10 cellular contexts compared by ENCODE assay signal in the genomic region with DNA sequence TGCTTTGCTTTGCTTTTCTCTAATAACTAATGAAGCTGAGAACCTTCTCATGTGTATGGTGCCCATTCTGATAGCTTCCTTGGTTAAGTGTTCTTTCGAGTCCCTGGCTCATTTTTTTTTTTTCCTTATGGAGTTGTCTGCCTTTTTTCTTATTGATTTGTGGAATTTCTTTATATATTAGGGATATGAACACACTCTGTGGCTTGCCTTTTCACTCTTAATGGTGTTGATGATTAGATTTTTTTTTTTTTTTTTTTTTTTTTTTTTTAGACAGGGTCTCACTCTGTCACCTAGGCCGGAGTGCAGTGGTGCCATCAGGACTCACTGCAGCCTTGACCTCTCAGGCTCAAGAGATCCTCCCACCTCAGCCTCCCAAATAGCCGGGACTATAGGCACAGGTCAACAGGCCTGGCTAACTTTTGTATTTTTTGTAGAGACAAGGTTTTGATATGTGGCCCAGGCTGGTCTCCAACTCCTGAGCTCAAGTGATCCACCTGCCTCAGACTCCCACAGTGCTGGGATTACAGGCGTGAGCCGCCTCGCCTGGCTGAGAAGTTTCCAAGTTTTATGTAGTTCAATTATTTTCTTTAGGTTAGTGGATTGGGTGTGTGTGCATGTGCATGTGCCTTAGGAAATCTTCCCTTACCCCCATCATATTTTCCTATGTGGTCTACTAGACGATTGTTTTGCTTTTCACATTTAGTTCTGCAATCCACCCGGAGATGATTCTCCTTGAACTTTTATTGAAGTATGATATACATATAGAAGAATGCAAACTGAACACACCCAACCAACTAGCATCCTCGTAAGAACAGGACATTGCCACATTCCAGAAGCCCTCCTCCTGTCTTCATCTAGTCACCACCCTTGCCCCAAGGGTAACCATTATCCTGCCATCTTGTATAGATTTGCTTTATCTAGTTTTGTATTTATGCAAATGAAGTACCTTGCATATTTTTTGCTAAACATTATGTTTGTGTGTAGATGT. TPM values are rescaled to one million over a fixed set of nuclear protein-coding genes. Genes with fewer than 3 reads are reported as not detected.
A peak's percentile ranks its signal among the peaks of the same experiment; 100 is the strongest.
DNase-seq lines count a peak whose midpoint lies in the region; ATAC-seq, FAIRE-seq and TF ChIP-seq lines count a peak whose summit lies in the region.
"Had no signal": no experiment of that assay in that cellular context is flagged by ENCODE, and none has a peak within 500 bp of the region (broad histone marks: within the 10 kb centered on the region; RNA-seq: fewer than 3 reads in every experiment).

No MANE protein-coding gene starts in this region.

- H3K79me2 ChIP-seq in DND-41 (ENCODE audit: insufficient read depth, low read length), result peaks cover 50% of the 10 kb centered on the region
- H3K79me2 ChIP-seq in Loucy (ENCODE audit: insufficient read depth, low read length), result peaks cover 37% of the 10 kb centered on the region

- ATAC-seq in DND-41 (ENCODE audit: insufficient read depth, low read depth) (no peak), HG03342 (IDR thresholded peaks at IDR 0.05; ENCODE audit: unreplicated experiment) (no peak)
- ATAC-seq in central memory CD8-positive, alpha-beta T cell (replicated peaks; ENCODE audit: extremely low read depth, poor library complexity, severe bottlenecking), result no peak

- peaks cover 33% of the 10 kb centered on the region for H3K4me1 Mint-ChIP-seq in central memory CD8-positive, alpha-beta T cell
- peaks cover 40% of the 10 kb centered on the region for H3K4me1 Mint-ChIP-seq in nephron progenitor cell

- intact Hi-C loops in ascending aorta (cut with DNase I), result loop anchor here (5.0 kb wide), 1 partner anchor 426 kb away; the partner anchor contains the start of gene TARS3

- H3K4me3 ChIP-seq in DND-41 (ENCODE audit: low read depth in 1 of 2, low read length in 2 of 2), result peak overlapping the region; percentile 98 to 99; a peak in 3 of 4 replicates
- peak overlapping the region; percentile 97 for H3K4me3 ChIP-seq in Loucy (ENCODE audit: low read length, poor library complexity, severe bottlenecking)
- H3K4me3 ChIP-seq in ascending aorta, result peak overlapping the region in 1 of 2 donors; percentile 100

- H4K20me1 ChIP-seq in DND-41 (ENCODE audit: insufficient read depth, low read length) (peaks cover 30% of the 10 kb centered on the region), Loucy (ENCODE audit: insufficient read depth, low read length, poor library complexity, severe bottlenecking) (peaks cover 28% of the 10 kb centered on the region)

- peaks cover 5% of the 10 kb centered on the region; the same call in 1 of the 2 replicates for H3F3A ChIP-seq in Loucy (ENCODE audit: low read depth)

- H2AFZ ChIP-seq in DND-41 (ENCODE audit: low read depth, low read length) (peak overlapping the region; percentile 95), Loucy (ENCODE audit: low read length) (no peak overlapping the region)

- no peaks in the 10 kb centered on the region for H3K27me3 ChIP-seq in DND-41 (ENCODE audit: insufficient read depth, low read length, poor library complexity)
- H3K27me3 ChIP-seq in Loucy (ENCODE audit: insufficient read depth, low read length, poor library complexity, severe bottlenecking), result no peaks in the 10 kb centered on the region
- no peaks in the 10 kb centered on the region for H3K27me3 ChIP-seq in ascending aorta
- H3K27me3 ChIP-seq: neutrophil had no signal

- H3K9me3 ChIP-seq in DND-41 (ENCODE audit: insufficient read depth, low read length, severe bottlenecking), result no peaks in the 10 kb centered on the region
- H3K9me3 ChIP-seq in Loucy (ENCODE audit: insufficient read depth, low read depth, low read length), result no peaks in the 10 kb centered on the region
- H3K9me3 ChIP-seq in ascending aorta, result no peaks in the 10 kb centered on the region
- H3K9me3 ChIP-seq: neutrophil had no signal

- H3K4me3 Mint-ChIP-seq in central memory CD8-positive, alpha-beta T cell, result peak overlapping the region; percentile 93
- peak overlapping the region; percentile 99 for H3K4me3 Mint-ChIP-seq in nephron progenitor cell

- H3K36me3 ChIP-seq in DND-41 (ENCODE audit: insufficient read depth, low read length), result peaks cover 19% of the 10 kb centered on the region
- H3K36me3 ChIP-seq in Loucy (ENCODE audit: insufficient read depth, low read length), result no peaks in the 10 kb centered on the region
- peaks cover 0 to 2% of the 10 kb centered on the region in 2 donors for H3K36me3 ChIP-seq in ascending aorta
- H3K36me3 ChIP-seq: neutrophil had no signal

- TF ChIP-seq CTCF in DND-41 (IDR thresholded peaks at IDR 0.05; ENCODE audit: borderline replicate concordance, extremely low read depth, low read length, poor library complexity, severe bottlenecking), result no peak
- no peak for TF ChIP-seq CTCF in Loucy (conservative IDR thresholded peaks at IDR 0.05; ENCODE audit: low read length)
- no peak for TF ChIP-seq CTCF in nephron progenitor cell (IDR thresholded peaks at IDR 0.05)
- TF ChIP-seq CTCF in ascending aorta (IDR thresholded peaks at IDR 0.05), result no peak

- H3K27me3 Mint-ChIP-seq in central memory CD8-positive, alpha-beta T cell, result no peaks in the 10 kb centered on the region
- peaks cover 2% of the 10 kb centered on the region for H3K27me3 Mint-ChIP-seq in nephron progenitor cell (ENCODE audit: low read depth, poor library complexity)

- no peaks in the 10 kb centered on the region for H3K9me2 ChIP-seq in Loucy (replicated peaks; ENCODE audit: low read depth, low read length)

- peaks cover 19% of the 10 kb centered on the region for H3K36me3 Mint-ChIP-seq in central memory CD8-positive, alpha-beta T cell (ENCODE audit: insufficient read depth)
- peaks cover 4% of the 10 kb centered on the region for H3K36me3 Mint-ChIP-seq in nephron progenitor cell (ENCODE audit: low read depth)

- TF ChIP-seq POLR2A in H54 (IDR thresholded peaks at IDR 0.05; ENCODE audit: low read depth, low read length), result no peak

- H3K27ac Mint-ChIP-seq in central memory CD8-positive, alpha-beta T cell (ENCODE audit: low read depth), result peak overlapping the region; percentile 97
- no peak overlapping the region for H3K27ac Mint-ChIP-seq in nephron progenitor cell

- H3K4me2 ChIP-seq in DND-41 (ENCODE audit: insufficient read depth, low read length), result peak overlapping the region; percentile 92
- H3K4me2 ChIP-seq in Loucy (ENCODE audit: low read depth, low read length, poor library complexity, severe bottlenecking), result peak overlapping the region; percentile 87

- H3K4me1 ChIP-seq in DND-41 (ENCODE audit: insufficient read depth, low read length) (peaks cover 51% of the 10 kb centered on the region), Loucy (ENCODE audit: insufficient read depth, low read length, poor library complexity, severe bottlenecking) (peaks cover 25% of the 10 kb centered on the region), ascending aorta (peaks cover 3 to 13% of the 10 kb centered on the region in 2 donors)

- FAIRE-seq in H54 (lab: Jason Lieb, UNC), result no peak

- H3K9me3 Mint-ChIP-seq in central memory CD8-positive, alpha-beta T cell, result no peaks in the 10 kb centered on the region
- no peaks in the 10 kb centered on the region for H3K9me3 Mint-ChIP-seq in nephron progenitor cell

- DNase-seq in DND-41 (no peak), nephron progenitor cell (no peak), ascending aorta (ENCODE audit: low spot score in 2 of 2) (no peak), H54 (ENCODE audit: insufficient read length, low spot score) (no peak), T1000 (lab: John Stamatoyannopoulos, UW) (no peak)
- no peak for DNase-seq in central memory CD8-positive, alpha-beta T cell (ENCODE audit: low spot score in 2 of 2)
- DNase-seq: NCI-H1092 treated with DMSO at 0.1 percent for 48 hours had no signal

- H3K9ac ChIP-seq in DND-41 (ENCODE audit: low read depth, low read length) (peak overlapping the region; percentile 81), Loucy (ENCODE audit: low read depth, low read length, poor library complexity, severe bottlenecking) (peak overlapping the region; percentile 92)

- H3K27ac ChIP-seq in DND-41 (ENCODE audit: low read length) (peak overlapping the region; percentile 90), ascending aorta (no peak overlapping the region)

RNA-seq across cellular contexts. Expression of gene SNRPA1, which starts 1.7 kb away (rescaled TPM):
- total RNA-seq in ascending aorta, result 17.8 TPM

RNA-seq across cellular contexts. Expression of gene SELENOS, which starts 19.4 kb away (rescaled TPM):
- total RNA-seq in ascending aorta, result 32.0 TPM

RNA-seq across cellular contexts. Expression of gene CHSY1, which starts 44.9 kb away (rescaled TPM):
- 47.4 TPM for total RNA-seq in ascending aorta
